In the genomic region with DNA sequence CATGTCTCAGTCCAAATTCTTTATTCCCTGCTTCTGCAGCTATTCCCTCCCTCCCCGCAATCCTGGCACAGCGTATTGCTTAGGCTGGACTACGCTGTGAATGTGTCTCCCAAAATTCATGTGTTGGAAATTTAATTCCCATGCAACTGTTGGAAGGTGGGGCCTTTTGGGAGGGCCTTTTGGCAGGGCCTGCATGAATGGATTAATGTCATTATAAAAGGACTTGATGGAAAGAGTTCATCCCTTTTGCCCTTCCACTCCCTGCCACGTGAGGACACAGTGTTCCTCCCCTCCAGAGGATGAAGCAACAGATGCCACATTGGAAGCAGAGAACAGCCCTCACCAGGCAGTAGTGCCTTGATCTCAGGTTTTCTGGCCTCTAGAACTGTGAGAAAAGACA, we compare ENCODE assay signal across 9 cellular contexts. TPM values are rescaled to one million over a fixed set of nuclear protein-coding genes. Genes with fewer than 3 reads are reported as not detected.
A peak's percentile ranks its signal among the peaks of the same experiment; 100 is the strongest.
DNase-seq lines count a peak whose midpoint lies in the region; ATAC-seq and TF ChIP-seq lines count a peak whose summit lies in the region.
"Had no signal": no experiment of that assay in that cellular context is flagged by ENCODE, and none has a peak within 500 bp of the region (broad histone marks: within the 10 kb centered on the region; RNA-seq: fewer than 3 reads in every experiment).

No MANE protein-coding gene starts in this region.

- no peak overlapping the region for H3K4me3 Mint-ChIP-seq in Caco-2 (ENCODE audit: unreplicated experiment)
- H3K4me3 Mint-ChIP-seq in activated CD8-positive, alpha-beta T cell treated with anti-CD3 and anti-CD28 coated beads, Interleukin-2, amount 10 ng/mL, durations not matched to agents 7 days and 5 days: no peak overlapping the region

- H3K27ac ChIP-seq in prostate gland: peak overlapping the region; percentile 27 to 66
- H3K27ac ChIP-seq: cardiac muscle cell had no signal

- H3K4me1 Mint-ChIP-seq in Caco-2 (ENCODE audit: low read depth, unreplicated experiment): peaks cover 7% of the 10 kb centered on the region
- H3K4me1 Mint-ChIP-seq in activated CD8-positive, alpha-beta T cell treated with anti-CD3 and anti-CD28 coated beads, Interleukin-2, amount 10 ng/mL, durations not matched to agents 7 days and 5 days (ENCODE audit: low read depth): peaks cover 25% of the 10 kb centered on the region

- H3K9me3 ChIP-seq in prostate gland (no peaks in the 10 kb centered on the region), Caco-2 (peaks cover 3% of the 10 kb centered on the region; the same call in 1 of the 2 replicates)

- intact Hi-C loops in Right ventricle myocardium inferior (cut with DNase I) (loop anchor here (10.0 kb wide), 1 partner anchor 129 kb away; no protein-coding TSS in a partner anchor), cardiac septum (cut with DNase I) (loop anchor here (10.0 kb wide), 1 partner anchor 551 kb away; no protein-coding TSS in a partner anchor), prostate gland (cut with DNase I) (loop anchor here (10.0 kb wide), 1 partner anchor 551 kb away; no protein-coding TSS in a partner anchor), Caco-2 (cut with micrococcal nuclease; ENCODE audit: unreplicated experiment) (loop anchor here (10.0 kb wide), 1 partner anchor 551 kb away; no protein-coding TSS in a partner anchor)

- TF ChIP-seq CTCF in fibroblast of the aortic adventitia (IDR thresholded peaks at IDR 0.05; ENCODE audit: insufficient read depth, low read length) (no peak), prostate gland (IDR thresholded peaks at IDR 0.05) (no peak), Caco-2 (IDR thresholded peaks at IDR 0.05; ENCODE audit: insufficient read depth in 1 of 2, low read depth in 1 of 2, low read length in 1 of 2, severe bottlenecking in 1 of 2, unreplicated experiment in 1 of 2) (no peak)

- H3K27ac Mint-ChIP-seq in Caco-2 (ENCODE audit: unreplicated experiment): no peak overlapping the region
- H3K27ac Mint-ChIP-seq in activated CD8-positive, alpha-beta T cell treated with anti-CD3 and anti-CD28 coated beads, Interleukin-2, amount 10 ng/mL, durations not matched to agents 7 days and 5 days: no peak overlapping the region

- DNase-seq in Right ventricle myocardium inferior (ENCODE audit: missing footprints) (no peak), cardiac septum (ENCODE audit: low spot score) (no peak), fibroblast of the aortic adventitia (ENCODE audit: low read depth) (peak; percentile 27), prostate gland (ENCODE audit: low spot score) (no peak), H4 (ENCODE audit: low spot score) (no peak), Caco-2 (no peak)
- no peak for DNase-seq in effector CD4-positive, alpha-beta T cell
- DNase-seq in activated CD8-positive, alpha-beta T cell treated with anti-CD3 and anti-CD28 coated beads, Interleukin-2, amount 10 ng/mL, durations not matched to agents 7 days and 5 days: no peak

- H3K4me3 ChIP-seq in fibroblast of the aortic adventitia (ENCODE audit: low read depth, low read length): no peak overlapping the region
- no peak overlapping the region for H3K4me3 ChIP-seq in prostate gland
- H3K4me3 ChIP-seq in Caco-2 (ENCODE audit: low read depth, low read length): no peak overlapping the region
- H3K4me3 ChIP-seq: cardiac muscle cell had no signal

- H3K4me1 ChIP-seq in prostate gland (replicated peaks) (no peaks in the 10 kb centered on the region), Caco-2 (no peaks in the 10 kb centered on the region)

- peak; percentile 61 for ATAC-seq in Right ventricle myocardium inferior
- ATAC-seq in activated CD8-positive, alpha-beta T cell treated with anti-CD3 and anti-CD28 coated beads, Interleukin-2, amount 10 ng/mL, durations not matched to agents 7 days and 5 days: no peak

- POLR2A ChIA-PET in Caco-2 (lab: Charles Lee): no interaction called here
- POLR2A ChIA-PET in activated CD8-positive, alpha-beta T cell treated with anti-CD3 and anti-CD28 coated beads, Interleukin-2, amount 10 ng/mL, durations not matched to agents 7 days and 5 days (lab: Charles Lee): no interaction called here

- no peaks in the 10 kb centered on the region for H3K36me3 ChIP-seq in prostate gland
- H3K36me3 ChIP-seq in Caco-2 (ENCODE audit: control insufficient read depth, insufficient read depth, low read length): no peaks in the 10 kb centered on the region
- H3K36me3 ChIP-seq: cardiac muscle cell had no signal

- WGBS in prostate gland: 75% methylated on average over 4 of the region's 4 CpGs

- H3K9me3 Mint-ChIP-seq in Caco-2 (ENCODE audit: unreplicated experiment): no peaks in the 10 kb centered on the region
- H3K9me3 Mint-ChIP-seq in activated CD8-positive, alpha-beta T cell treated with anti-CD3 and anti-CD28 coated beads, Interleukin-2, amount 10 ng/mL, durations not matched to agents 7 days and 5 days (ENCODE audit: insufficient read depth): peaks cover 1% of the 10 kb centered on the region

- no peaks in the 10 kb centered on the region for H3K27me3 Mint-ChIP-seq in Caco-2 (ENCODE audit: insufficient read depth, unreplicated experiment)
- H3K27me3 Mint-ChIP-seq in activated CD8-positive, alpha-beta T cell treated with anti-CD3 and anti-CD28 coated beads, Interleukin-2, amount 10 ng/mL, durations not matched to agents 7 days and 5 days (ENCODE audit: low read depth): no peaks in the 10 kb centered on the region

- TF ChIP-seq POLR2A in prostate gland (IDR thresholded peaks at IDR 0.05): no peak

- H3K36me3 Mint-ChIP-seq in Caco-2 (ENCODE audit: insufficient read depth, unreplicated experiment): no peaks in the 10 kb centered on the region
- no peaks in the 10 kb centered on the region for H3K36me3 Mint-ChIP-seq in activated CD8-positive, alpha-beta T cell treated with anti-CD3 and anti-CD28 coated beads, Interleukin-2, amount 10 ng/mL, durations not matched to agents 7 days and 5 days (ENCODE audit: low read depth)

- H3K27me3 ChIP-seq in prostate gland (replicated peaks; ENCODE audit: insufficient read depth): no peaks in the 10 kb centered on the region
- no peaks in the 10 kb centered on the region for H3K27me3 ChIP-seq in Caco-2 (replicated peaks; ENCODE audit: control insufficient read depth, insufficient read depth, low read length)
- H3K27me3 ChIP-seq: cardiac muscle cell had no signal

- CTCF ChIA-PET in Caco-2 (lab: Charles Lee): interaction anchor here (0.6 kb wide), 1 partner anchor 66 kb away, joined by 17 read pairs; a partner anchor contains a TSS
- CTCF ChIA-PET in activated CD8-positive, alpha-beta T cell treated with anti-CD3 and anti-CD28 coated beads, Interleukin-2, amount 10 ng/mL, durations not matched to agents 7 days and 5 days (lab: Charles Lee): interaction anchor here (0.8 to 2.9 kb wide), 8 partner anchors 9 to 611 kb away, joined by 3 to 23 read pairs (median 6); no protein-coding TSS in a partner anchor

- no TSS peak for BruUV-seq in Caco-2 (replicated peaks; lab: Mats Ljungman, UMichigan)

RNA-seq across cellular contexts. Expression of a gene that starts 20.4 kb away (rescaled TPM):
- total RNA-seq in Right ventricle myocardium inferior (24.4 TPM), cardiac septum (31.2 TPM), fibroblast of the aortic adventitia (ENCODE audit: low replicate concordance) (1.1 and 2.2 TPM in 2 replicates), prostate gland (10 to 100 TPM; 14.6 to 18.2 TPM), Caco-2 (2022) (0.30 and 0.43 TPM in 2 replicates)
- 0.23 and 0.43 TPM in 2 replicates for total RNA-seq in H4 (2014; rRNA removed; shearing (Covaris generic))
- total RNA-seq in activated CD8-positive, alpha-beta T cell treated with anti-CD3 and anti-CD28 coated beads, Interleukin-2, amount 10 ng/mL, durations not matched to agents 7 days and 5 days: under 1 TPM; 0.44 to 0.55 TPM

RNA-seq across cellular contexts. Expression of a gene that starts 51.8 kb away (rescaled TPM):
- total RNA-seq in Right ventricle myocardium inferior (6.3 TPM), cardiac septum (6.9 TPM), fibroblast of the aortic adventitia (ENCODE audit: low replicate concordance) (0.90 TPM in 1 of 2 replicates, not detected in the other), prostate gland (1 to 10 TPM; 5.1 to 5.9 TPM), Caco-2 (2022) (0.41 and 0.67 TPM in 2 replicates)
- total RNA-seq in H4 (2014; rRNA removed; shearing (Covaris generic)): 3.2 and 3.9 TPM in 2 replicates
- total RNA-seq in activated CD8-positive, alpha-beta T cell treated with anti-CD3 and anti-CD28 coated beads, Interleukin-2, amount 10 ng/mL, durations not matched to agents 7 days and 5 days: 100 to 1,000 TPM; 216 to 223 TPM

RNA-seq across cellular contexts. Expression of a gene that starts 54.3 kb away (rescaled TPM):
- total RNA-seq in Right ventricle myocardium inferior: 42.9 TPM
- 46.9 TPM for total RNA-seq in cardiac septum
- 6.5 and 19.6 TPM in 2 replicates for total RNA-seq in fibroblast of the aortic adventitia (ENCODE audit: low replicate concordance)
- 100 to 1,000 TPM in 1 of 2 donors, 10 to 100 TPM in 1; 61.5 to 102 TPM for total RNA-seq in prostate gland
- 14.3 and 17.4 TPM in 2 replicates for total RNA-seq in H4 (2014; rRNA removed; shearing (Covaris generic))
- total RNA-seq in Caco-2 (2022): 96.3 and 96.5 TPM in 2 replicates
- 10 to 100 TPM; 60.5 to 68.5 TPM for total RNA-seq in activated CD8-positive, alpha-beta T cell treated with anti-CD3 and anti-CD28 coated beads, Interleukin-2, amount 10 ng/mL, durations not matched to agents 7 days and 5 days

Comparison
In these comparisons a context has a peak if more than half of its experiments do, and no peak if none do; other contexts are left out.
1. RNA of a gene that starts 51.8 kb away (total RNA-seq): 216 to 223 TPM in activated CD8-positive, alpha-beta T cell treated with anti-CD3 and anti-CD28 coated beads, Interleukin-2, amount 10 ng/mL, durations not matched to agents 7 days and 5 days; 6.9 TPM in cardiac septum (single experiment), 6.3 TPM in Right ventricle myocardium inferior (single experiment), 5.1 to 5.9 TPM in prostate gland, 3.2 to 3.9 TPM in H4, 0.90 TPM in fibroblast of the aortic adventitia and 0.41 to 0.67 TPM in Caco-2; every median in the first group is over 10 times any median in the second.